In the genomic region with DNA sequence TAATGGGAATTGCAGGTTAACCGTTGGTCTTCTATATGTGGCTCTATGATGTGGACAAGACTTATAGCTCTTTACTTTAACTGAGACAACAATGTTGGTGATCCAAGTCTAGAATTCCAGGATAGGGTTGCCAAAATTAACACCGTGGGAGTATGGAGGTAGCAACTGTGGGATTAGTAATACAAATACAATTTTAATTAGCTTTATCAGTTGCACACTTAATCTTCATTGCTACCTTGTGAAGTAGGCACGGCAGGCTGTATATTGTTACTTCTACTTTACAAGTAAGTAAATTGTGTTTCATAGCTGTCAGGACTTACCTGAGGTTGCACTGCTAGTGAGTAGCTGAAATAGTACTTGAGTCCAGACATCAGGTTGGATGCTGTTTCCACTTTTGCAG, we compare ENCODE assay signal across 33 cellular contexts.
"Had no signal": no experiment of that assay in that cellular context is flagged by ENCODE, and none has a peak within 500 bp of the region (broad histone marks: within the 10 kb centered on the region; RNA-seq: fewer than 3 reads in every experiment).

No MANE protein-coding gene starts in this region.

- H3K27me3 Mint-ChIP-seq: activated CD4-positive, alpha-beta T cell treated with anti-CD3 and anti-CD28 coated beads, Interleukin-2, amount 10 ng/mL, durations not matched to agents 24 days and 14 days; activated CD8-positive, alpha-beta T cell treated with anti-CD3 and anti-CD28 coated beads for 36 hours; activated T-cell treated with anti-CD3 and anti-CD28 coated beads, Interleukin-2, amount 50 U/mL, for 24 hours; brain; T-cell had no signal

- H3K9ac ChIP-seq: KMS-11, SK-N-SH had no signal

- H3K9me3 Mint-ChIP-seq: activated CD4-positive, alpha-beta T cell treated with anti-CD3 and anti-CD28 coated beads, Interleukin-2, amount 10 ng/mL, durations not matched to agents 24 days and 14 days; activated CD8-positive, alpha-beta T cell treated with anti-CD3 and anti-CD28 coated beads for 36 hours; activated naive CD4-positive, alpha-beta T cell treated with anti-CD3 and anti-CD28 coated beads, Interleukin-2, amount 50 U/mL, for 72 hours; activated T-cell treated with anti-CD3 and anti-CD28 coated beads, Interleukin-2, amount 50 U/mL, for 24 hours; activated T-helper 2 cell treated with anti-CD3 and anti-CD28 coated beads, Interferon-gamma antibody, Interleukin-2, Interleukin-4, amounts not matched to agents 10 μg/mL and 5 μg/mL and 100 μg/mL, durations not matched to agents 14 hours and 24 hours and 36 hours; T-cell had no signal

- H3K4me3 ChIP-seq: adrenal gland, Peyer's patch, SJSA1 had no signal

- H3K36me3 ChIP-seq: adrenal gland, Peyer's patch, SJSA1, WERI-Rb-1 had no signal

- H3K36me3 Mint-ChIP-seq: activated naive CD4-positive, alpha-beta T cell treated with anti-CD3 and anti-CD28 coated beads, Interleukin-2, amount 50 U/mL, for 72 hours; T-cell had no signal

- DNase-seq: activated CD4-positive, alpha-beta T cell treated with anti-CD3 and anti-CD28 coated beads, Interleukin-2, amount 10 ng/mL, durations not matched to agents 24 days and 14 days; activated CD4-positive, alpha-beta T cell treated with anti-CD3 and anti-CD28 coated beads, Interleukin-2, amount 50 U/mL, for 4 hours; activated CD8-positive, alpha-beta T cell treated with anti-CD3 and anti-CD28 coated beads for 36 hours; activated gamma-delta T cell; activated naive CD4-positive, alpha-beta T cell treated with Interleukin-2 at 50 U/mL for 16 hours; activated T-cell treated with anti-CD3 and anti-CD28 coated beads, Interleukin-2, amount 50 U/mL, for 24 hours; adrenal gland; caudate nucleus; MM.1S; MV-4-11; NCI-H1092; NCI-H1436 treated with DMSO at 0.1 percent for 48 hours; NCI-H1694 treated with DMSO at 0.1 percent for 48 hours; NCI-H2029; NCI-H345; NCI-H526; NCI-H748 treated with DMSO at 0.1 percent for 48 hours; NK-92 treated with Interleukin-12 subunit alpha and Interleukin-12 subunit beta, amount 100 ng/mL, for 24 hours; PC-3; Peyer's patch; RPMI8226; SHP77 treated with DMSO at 0.1 percent for 48 hours; SK-N-SH; T-cell; T-helper 2 cell; T-helper 9 cell; WERI-Rb-1 had no signal

- FAIRE-seq: bronchial epithelial cell had no signal

- H3K4me3 Mint-ChIP-seq: activated CD4-positive, alpha-beta T cell treated with anti-CD3 and anti-CD28 coated beads, Interleukin-2, amount 10 ng/mL, durations not matched to agents 24 days and 14 days; activated CD8-positive, alpha-beta T cell treated with anti-CD3 and anti-CD28 coated beads for 36 hours; activated T-cell treated with anti-CD3 and anti-CD28 coated beads, Interleukin-2, amount 50 U/mL, for 24 hours; brain; T-cell had no signal

- H3K27me3 ChIP-seq: adrenal gland, Peyer's patch, SJSA1 had no signal

- H3K27ac ChIP-seq: adrenal gland, KMS-11, Peyer's patch, SJSA1, WERI-Rb-1 had no signal

- H3K9me3 ChIP-seq: adrenal gland, Peyer's patch, SJSA1, SK-N-SH had no signal

- H3K27ac Mint-ChIP-seq: activated CD4-positive, alpha-beta T cell treated with anti-CD3 and anti-CD28 coated beads, Interleukin-2, amount 10 ng/mL, durations not matched to agents 24 days and 14 days; activated CD8-positive, alpha-beta T cell treated with anti-CD3 and anti-CD28 coated beads for 36 hours; activated T-cell treated with anti-CD3 and anti-CD28 coated beads, Interleukin-2, amount 50 U/mL, for 24 hours; activated T-helper 2 cell treated with anti-CD3 and anti-CD28 coated beads, Interferon-gamma antibody, Interleukin-2, Interleukin-4, amounts not matched to agents 10 μg/mL and 5 μg/mL and 100 μg/mL, durations not matched to agents 14 hours and 24 hours and 36 hours; T-cell had no signal

- ATAC-seq: activated CD8-positive, alpha-beta T cell treated with anti-CD3 and anti-CD28 coated beads for 36 hours; activated naive CD4-positive, alpha-beta T cell treated with anti-CD3 and anti-CD28 coated beads, Interleukin-2, amount 50 U/mL, for 72 hours; PC-3; T-cell had no signal

- H3K4me2 ChIP-seq: KMS-11, SK-N-SH had no signal
